Comparison of ENCODE assay signal across 28 cellular contexts in genomic region chr10:89624020-89624419, GRCh38.
"Had no signal": no experiment of that assay in that cellular context is flagged by ENCODE, and none has a peak within 500 bp of the region (broad histone marks: within the 10 kb centered on the region; RNA-seq: fewer than 3 reads in every experiment).

No MANE protein-coding gene starts in this region.

- H3K27ac Mint-ChIP-seq: stimulated activated effector memory CD8-positive, alpha-beta T cell treated with anti-CD3 and anti-CD28 coated beads, Interleukin-12 subunit alpha, Interleukin-12 subunit beta, amount 100 ng/mL, for 72 hours; stimulated activated memory B cell treated with anti-CD40 and anti-IgM and Interleukin-4, amounts not matched to agents 10 μg/mL and 1 μg/mL and 100 μg/mL, for 72 hours; stimulated activated naive B cell treated with anti-CD40 and anti-IgM and Interleukin-4, amounts not matched to agents 10 μg/mL and 1 μg/mL and 100 μg/mL, for 72 hours; stimulated activated naive CD8-positive, alpha-beta T cell treated with anti-CD3 and anti-CD28 coated beads, Interleukin-15, amount 100 ng/mL, for 72 hours; stimulated activated naive CD8-positive, alpha-beta T cell treated with anti-CD3 and anti-CD28 coated beads, Interleukin-15, Interleukin-2, amounts not matched to agents 100 ng/mL and 50 ng/mL, for 24 hours; type B pancreatic cell had no signal

- DNase-seq: stimulated activated CD4-positive, alpha-beta T cell treated with anti-CD3 and anti-CD28 coated beads, Interleukin-2, amount 100 ng/mL, for 48 hours; stimulated activated CD4-positive, alpha-beta T cell treated with anti-CD3 and anti-CD28 coated beads, Interleukin-4, amount 100 ng/mL, for 1 hour; stimulated activated CD4-positive, alpha-beta T cell treated with anti-CD3 and anti-CD28 coated beads, Interleukin-4, amount 100 ng/mL, for 24 hours; stimulated activated CD4-positive, alpha-beta T cell treated with anti-CD3 and anti-CD28 coated beads, Interleukin-4, amount 100 ng/mL, for 4 hours; stimulated activated CD8-positive, alpha-beta memory T cell treated with anti-CD3 and anti-CD28 coated beads, Interleukin-4, amount 100 ng/mL, for 48 hours; stimulated activated naive B cell treated with anti-CD40 and anti-IgM and Interleukin-4, amounts not matched to agents 10 μg/mL and 1 μg/mL and 100 μg/mL, for 72 hours; stimulated activated naive CD4-positive, alpha-beta T cell; stimulated activated naive CD4-positive, alpha-beta T cell treated with Interleukin-2 at 50 U/mL for 16 hours; stimulated activated naive CD8-positive, alpha-beta T cell treated with anti-CD3 and anti-CD28 coated beads, Interleukin-15, amount 100 ng/mL, for 72 hours; stimulated activated naive CD8-positive, alpha-beta T cell treated with anti-CD3 and anti-CD28 coated beads, Interleukin-15, Interleukin-2, amounts not matched to agents 100 U/mL and 50 U/mL, for 24 hours; stomach; substantia nigra; testis; thyroid gland; tibial artery; transverse colon; trophoblast cell; upper lobe of left lung; upper lobe of right lung; uterus had no signal

- H3K9me3 ChIP-seq: suprapubic skin, testis, thyroid gland, upper lobe of right lung, uterus, vagina had no signal

- H3K27ac ChIP-seq: stomach, suprapubic skin, thoracic aorta, thyroid gland, tibial artery, tibial nerve, transverse colon, upper lobe of left lung, upper lobe of right lung, uterus, vagina had no signal

- H3K4me3 Mint-ChIP-seq: stimulated activated effector memory CD8-positive, alpha-beta T cell treated with anti-CD3 and anti-CD28 coated beads, Interleukin-12 subunit alpha, Interleukin-12 subunit beta, amount 100 ng/mL, for 72 hours; stimulated activated memory B cell treated with anti-CD40 and anti-IgM and Interleukin-4, amounts not matched to agents 10 μg/mL and 1 μg/mL and 100 μg/mL, for 72 hours; stimulated activated naive B cell treated with anti-CD40 and anti-IgM and Interleukin-4, amounts not matched to agents 10 μg/mL and 1 μg/mL and 100 μg/mL, for 72 hours; stimulated activated naive CD8-positive, alpha-beta T cell treated with anti-CD3 and anti-CD28 coated beads, Interleukin-15, amount 100 ng/mL, for 72 hours; stimulated activated naive CD8-positive, alpha-beta T cell treated with anti-CD3 and anti-CD28 coated beads, Interleukin-15, Interleukin-2, amounts not matched to agents 100 ng/mL and 50 ng/mL, for 24 hours; type B pancreatic cell had no signal

- H3K4me1 Mint-ChIP-seq: stimulated activated effector memory CD8-positive, alpha-beta T cell treated with anti-CD3 and anti-CD28 coated beads, Interleukin-12 subunit alpha, Interleukin-12 subunit beta, amount 100 ng/mL, for 72 hours; stimulated activated memory B cell treated with anti-CD40 and anti-IgM and Interleukin-4, amounts not matched to agents 10 μg/mL and 1 μg/mL and 100 μg/mL, for 72 hours; stimulated activated naive CD8-positive, alpha-beta T cell treated with anti-CD3 and anti-CD28 coated beads, Interleukin-15, amount 100 ng/mL, for 72 hours had no signal

- H3K27me3 ChIP-seq: stomach, suprapubic skin, testis, thyroid gland, tibial artery, tibial nerve, transverse colon, upper lobe of left lung, upper lobe of right lung, uterus, vagina had no signal

- H3K27me3 Mint-ChIP-seq: stimulated activated memory B cell treated with anti-CD40 and anti-IgM and Interleukin-4, amounts not matched to agents 10 μg/mL and 1 μg/mL and 100 μg/mL, for 72 hours; stimulated activated naive B cell treated with anti-CD40 and anti-IgM and Interleukin-4, amounts not matched to agents 10 μg/mL and 1 μg/mL and 100 μg/mL, for 72 hours; stimulated activated naive CD8-positive, alpha-beta T cell treated with anti-CD3 and anti-CD28 coated beads, Interleukin-15, amount 100 ng/mL, for 72 hours; stimulated activated naive CD8-positive, alpha-beta T cell treated with anti-CD3 and anti-CD28 coated beads, Interleukin-15, Interleukin-2, amounts not matched to agents 100 ng/mL and 50 ng/mL, for 24 hours; type B pancreatic cell had no signal

- H3K36me3 Mint-ChIP-seq: stimulated activated effector memory CD8-positive, alpha-beta T cell treated with anti-CD3 and anti-CD28 coated beads, Interleukin-12 subunit alpha, Interleukin-12 subunit beta, amount 100 ng/mL, for 72 hours; stimulated activated memory B cell treated with anti-CD40 and anti-IgM and Interleukin-4, amounts not matched to agents 10 μg/mL and 1 μg/mL and 100 μg/mL, for 72 hours had no signal

- H3K36me3 ChIP-seq: stomach, suprapubic skin, thoracic aorta, thyroid gland, tibial artery, tibial nerve, transverse colon, upper lobe of left lung, upper lobe of right lung, uterus, vagina had no signal

- H3K4me1 ChIP-seq: suprapubic skin, thyroid gland, tibial artery, tibial nerve, transverse colon, upper lobe of left lung, upper lobe of right lung, uterus, vagina had no signal

- H3K4me3 ChIP-seq: stomach, suprapubic skin, testis, thoracic aorta, thyroid gland, tibial artery, tibial nerve, transverse colon, upper lobe of left lung, upper lobe of right lung, uterus, vagina had no signal

- ATAC-seq: stimulated activated effector memory CD8-positive, alpha-beta T cell treated with anti-CD3 and anti-CD28 coated beads, Interleukin-12 subunit alpha, Interleukin-12 subunit beta, amount 100 ng/mL, for 72 hours; stimulated activated memory B cell treated with anti-CD40 and anti-IgM and Interleukin-4, amounts not matched to agents 10 μg/mL and 1 μg/mL and 100 μg/mL, for 72 hours; stimulated activated naive B cell treated with anti-CD40 and anti-IgM and Interleukin-4, amounts not matched to agents 10 μg/mL and 1 μg/mL and 100 μg/mL, for 72 hours; stimulated activated naive CD8-positive, alpha-beta T cell treated with anti-CD3 and anti-CD28 coated beads, Interleukin-15, amount 100 ng/mL, for 72 hours; stimulated activated naive CD8-positive, alpha-beta T cell treated with anti-CD3 and anti-CD28 coated beads, Interleukin-15, Interleukin-2, amounts not matched to agents 100 U/mL and 50 U/mL, for 24 hours; upper lobe of right lung had no signal
